Comparison of ENCODE assay signal across 37 cellular contexts in the genomic region with DNA sequence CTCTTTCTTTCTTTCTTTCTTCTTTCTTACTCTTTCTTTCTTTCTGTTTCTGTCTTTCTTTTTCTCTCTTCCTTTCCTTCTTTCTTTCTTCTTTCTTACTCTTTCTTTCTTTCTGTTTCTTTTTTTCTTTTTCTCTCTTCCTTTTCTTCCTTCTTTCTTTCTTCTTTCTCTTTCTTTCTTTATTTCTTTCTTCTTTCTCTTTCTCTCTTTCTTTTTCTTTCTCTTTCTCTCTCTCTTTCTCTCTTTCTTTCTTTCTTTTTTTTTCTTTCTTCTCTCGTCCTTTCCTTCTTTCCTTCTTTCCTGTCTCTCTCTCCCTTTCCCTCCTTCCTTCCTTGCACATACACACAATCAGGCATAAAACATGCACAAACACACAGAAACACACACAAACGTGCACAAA.
"Had no signal": no experiment of that assay in that cellular context is flagged by ENCODE, and none has a peak within 500 bp of the region (broad histone marks: within the 10 kb centered on the region; RNA-seq: fewer than 3 reads in every experiment).

No MANE protein-coding gene starts in this region.

- H3K27ac Mint-ChIP-seq: activated CD4-positive, alpha-beta memory T cell treated with anti-CD3 and anti-CD28 coated beads for 36 hours; activated CD4-positive, alpha-beta T cell treated with anti-CD3 and anti-CD28 coated beads, Interleukin-2, amount 10 ng/mL, durations not matched to agents 24 days and 14 days; activated naive CD4-positive, alpha-beta T cell treated with anti-CD3 and anti-CD28 coated beads, Interleukin-2, amount 10 ng/mL, durations not matched to agents 7 days and 5 days; activated naive CD4-positive, alpha-beta T cell treated with anti-CD3 and anti-CD28 coated beads, Interleukin-2, amount 50 U/mL, for 24 hours; activated naive CD8-positive, alpha-beta T cell; activated naive CD8-positive, alpha-beta T cell treated with anti-CD3 and anti-CD28 coated beads, Interleukin-2, amount 10 ng/mL, durations not matched to agents 7 days and 5 days; activated naive CD8-positive, alpha-beta T cell treated with anti-CD3 and anti-CD28 coated beads, Interleukin-2, amount 50 U/mL, for 24 hours; activated T-cell treated with anti-CD3 and anti-CD28 coated beads, Interleukin-2, amount 50 U/mL, for 72 hours; activated T-helper 1 cell treated with anti-CD3 and anti-CD28 coated beads, Interleukin-12 subunit alpha, Interleukin-12 subunit beta, Interleukin-2, Interleukin-4 antibody, amounts not matched to agents 30 ng/mL and 10 ng/mL and 1 ng/mL, durations not matched to agents 14 hours and 24 hours and 36 hours; activated T-helper 2 cell treated with anti-CD3 and anti-CD28 coated beads, Interferon-gamma antibody, Interleukin-2, Interleukin-4, amounts not matched to agents 10 μg/mL and 5 μg/mL and 100 μg/mL, durations not matched to agents 14 hours and 24 hours and 36 hours; brain; T-helper 1 cell treated with Interleukin-12 subunit alpha and Interleukin-12 subunit beta and Interleukin-4 antibody, amounts not matched to agents 30 μg/mL and 1 μg/mL, for 36 hours; T-helper 2 cell treated with Interferon-gamma antibody and Interleukin-4, amounts not matched to agents 5 μg/mL and 100 μg/mL, for 36 hours had no signal

- H3K4me3 ChIP-seq: ascending aorta, cardiac muscle cell, coronary artery had no signal

- H3K27ac ChIP-seq: ascending aorta, cardiac muscle cell, coronary artery, VCaP had no signal

- H3K4me1 Mint-ChIP-seq: activated CD4-positive, alpha-beta T cell treated with anti-CD3 and anti-CD28 coated beads, Interleukin-2, amount 10 ng/mL, durations not matched to agents 24 days and 14 days; activated naive CD4-positive, alpha-beta T cell treated with anti-CD3 and anti-CD28 coated beads, Interleukin-2, amount 10 ng/mL, durations not matched to agents 7 days and 5 days; activated naive CD4-positive, alpha-beta T cell treated with anti-CD3 and anti-CD28 coated beads, Interleukin-2, amount 50 U/mL, for 24 hours; activated naive CD8-positive, alpha-beta T cell treated with anti-CD3 and anti-CD28 coated beads, Interleukin-2, amount 10 ng/mL, durations not matched to agents 7 days and 5 days; activated naive CD8-positive, alpha-beta T cell treated with anti-CD3 and anti-CD28 coated beads, Interleukin-2, amount 50 U/mL, for 24 hours had no signal

- H3K4me1 ChIP-seq: ascending aorta had no signal

- H3K27me3 Mint-ChIP-seq: activated CD4-positive, alpha-beta memory T cell treated with anti-CD3 and anti-CD28 coated beads for 36 hours; activated CD4-positive, alpha-beta T cell treated with anti-CD3 and anti-CD28 coated beads, Interleukin-2, amount 10 ng/mL, durations not matched to agents 24 days and 14 days; activated naive CD4-positive, alpha-beta T cell treated with anti-CD3 and anti-CD28 coated beads, Interleukin-2, amount 10 ng/mL, durations not matched to agents 7 days and 5 days; activated naive CD4-positive, alpha-beta T cell treated with anti-CD3 and anti-CD28 coated beads, Interleukin-2, amount 50 U/mL, for 24 hours; activated naive CD8-positive, alpha-beta T cell; activated naive CD8-positive, alpha-beta T cell treated with anti-CD3 and anti-CD28 coated beads, Interleukin-2, amount 10 ng/mL, durations not matched to agents 7 days and 5 days; activated naive CD8-positive, alpha-beta T cell treated with anti-CD3 and anti-CD28 coated beads, Interleukin-2, amount 50 U/mL, for 24 hours had no signal

- H3K4me3 Mint-ChIP-seq: activated CD4-positive, alpha-beta memory T cell treated with anti-CD3 and anti-CD28 coated beads for 36 hours; activated CD4-positive, alpha-beta T cell treated with anti-CD3 and anti-CD28 coated beads, Interleukin-2, amount 10 ng/mL, durations not matched to agents 24 days and 14 days; activated naive CD4-positive, alpha-beta T cell treated with anti-CD3 and anti-CD28 coated beads, Interleukin-2, amount 10 ng/mL, durations not matched to agents 7 days and 5 days; activated naive CD4-positive, alpha-beta T cell treated with anti-CD3 and anti-CD28 coated beads, Interleukin-2, amount 50 U/mL, for 24 hours; activated naive CD8-positive, alpha-beta T cell; activated naive CD8-positive, alpha-beta T cell treated with anti-CD3 and anti-CD28 coated beads, Interleukin-2, amount 10 ng/mL, durations not matched to agents 7 days and 5 days; activated naive CD8-positive, alpha-beta T cell treated with anti-CD3 and anti-CD28 coated beads, Interleukin-2, amount 50 U/mL, for 24 hours; activated T-cell treated with anti-CD3 and anti-CD28 coated beads, Interleukin-2, amount 50 U/mL, for 4 hours; activated T-cell treated with anti-CD3 and anti-CD28 coated beads, Interleukin-2, amount 50 U/mL, for 72 hours; activated T-helper 1 cell treated with anti-CD3 and anti-CD28 coated beads, Interleukin-12 subunit alpha, Interleukin-12 subunit beta, Interleukin-2, Interleukin-4 antibody, amounts not matched to agents 30 ng/mL and 10 ng/mL and 1 ng/mL, durations not matched to agents 14 hours and 24 hours and 36 hours; brain; T-helper 1 cell treated with Interleukin-12 subunit alpha and Interleukin-12 subunit beta and Interleukin-4 antibody, amounts not matched to agents 30 μg/mL and 1 μg/mL, for 36 hours; T-helper 2 cell treated with Interferon-gamma antibody and Interleukin-4, amounts not matched to agents 5 μg/mL and 100 μg/mL, for 36 hours had no signal

- H3K27me3 ChIP-seq: ascending aorta, cardiac muscle cell had no signal

- FAIRE-seq: bronchial epithelial cell, colon, TTC549 had no signal

- ATAC-seq: activated naive CD8-positive, alpha-beta T cell treated with anti-CD3 and anti-CD28 coated beads, Interleukin-2, amount 50 U/mL, for 24 hours; activated T-cell treated with anti-CD3 and anti-CD28 coated beads, Interleukin-2, amount 50 U/mL, for 4 hours; activated T-cell treated with anti-CD3 and anti-CD28 coated beads, Interleukin-2, amount 50 U/mL, for 72 hours had no signal

- DNase-seq: activated CD4-positive, alpha-beta memory T cell treated with anti-CD3 and anti-CD28 coated beads for 36 hours; activated CD4-positive, alpha-beta T cell treated with anti-CD3 and anti-CD28 coated beads for 4 hours; activated CD4-positive, alpha-beta T cell treated with anti-CD3 and anti-CD28 coated beads, Interleukin-2, amount 50 U/mL, for 1 hour; activated CD4-positive, alpha-beta T cell treated with anti-CD3 and anti-CD28 coated beads, Interleukin-2, amount 50 U/mL, for 4 hours; activated CD4-positive, CD25-positive, alpha-beta regulatory T cell treated with anti-CD3 and anti-CD28 coated beads, Interleukin-2, amount 50 U/mL, for 72 hours; activated CD8-positive, alpha-beta memory T cell treated with anti-CD3 and anti-CD28 coated beads, Interleukin-2, amount 50 U/mL, for 4 hours; activated effector memory CD4-positive, alpha-beta T cell treated with Interleukin-2 at 50 U/mL for 16 hours; activated gamma-delta T cell; activated naive CD4-positive, alpha-beta T cell treated with anti-CD3 and anti-CD28 coated beads, Interleukin-2, amount 10 ng/mL, durations not matched to agents 7 days and 5 days; activated naive CD4-positive, alpha-beta T cell treated with Interleukin-2 at 50 U/mL for 16 hours; activated naive CD8-positive, alpha-beta T cell treated with anti-CD3 and anti-CD28 coated beads, Interleukin-2, amount 10 ng/mL, durations not matched to agents 7 days and 5 days; activated naive CD8-positive, alpha-beta T cell treated with anti-CD3 and anti-CD28 coated beads, Interleukin-2, amount 50 U/mL, for 24 hours; activated T-cell treated with anti-CD3 and anti-CD28 coated beads for 4 hours; activated T-cell treated with anti-CD3 and anti-CD28 coated beads, Interleukin-2, amount 50 U/mL, for 1 hour; activated T-cell treated with anti-CD3 and anti-CD28 coated beads, Interleukin-2, amount 50 U/mL, for 4 hours; activated T-cell treated with anti-CD3 and anti-CD28 coated beads, Interleukin-2, amount 50 U/mL, for 72 hours; amygdala; anterior cingulate cortex; central memory CD4-positive, alpha-beta T cell; T-helper 1 cell; T-helper 2 cell; T-helper 9 cell had no signal

- H3K9me3 ChIP-seq: ascending aorta had no signal

- H3K36me3 Mint-ChIP-seq: activated CD4-positive, alpha-beta memory T cell treated with anti-CD3 and anti-CD28 coated beads for 36 hours; activated naive CD4-positive, alpha-beta T cell treated with anti-CD3 and anti-CD28 coated beads, Interleukin-2, amount 10 ng/mL, durations not matched to agents 7 days and 5 days; activated naive CD4-positive, alpha-beta T cell treated with anti-CD3 and anti-CD28 coated beads, Interleukin-2, amount 50 U/mL, for 24 hours; activated naive CD8-positive, alpha-beta T cell; brain had no signal

- H3K36me3 ChIP-seq: ascending aorta, cardiac muscle cell had no signal
